ENCODE assay signal across 8 cellular contexts in genomic region chr2:168455692-168456525, GRCh38. TPM values are rescaled to one million over a fixed set of nuclear protein-coding genes. Genes with fewer than 3 reads are reported as not detected.
DNase-seq lines count a peak whose midpoint lies in the region; ATAC-seq, FAIRE-seq and TF ChIP-seq lines count a peak whose summit lies in the region.

Gene CERS6 (plus strand): TSS chr2:168456272. CDS start chr2:168456449, 177 bp downstream.

- H2AFZ ChIP-seq in astrocyte (ENCODE audit: low read depth, low read length), result peak within 1 kb of the TSS; percentile 95

- TF ChIP-seq POLR2A in GM12891 (IDR thresholded peaks at IDR 0.05; ENCODE audit: low read depth, low read length), result no peak
- peak; percentile 86 to 93 for TF ChIP-seq POLR2A in uterus (IDR thresholded peaks at IDR 0.05)

- H3K79me2 ChIP-seq in astrocyte (ENCODE audit: insufficient read depth, low read length), result peaks cover 3% of the 10 kb centered on the region

- H3K4me1 Mint-ChIP-seq in astrocyte (ENCODE audit: low read depth, unreplicated experiment), result peaks cover 11% of the 10 kb centered on the region

- no peak for TF ChIP-seq CTCF in astrocyte (IDR thresholded peaks at IDR 0.05; ENCODE audit: insufficient read depth, low read depth, low read length)
- peak in 1 of 4 experiments; percentile 15 for TF ChIP-seq CTCF in uterus (IDR thresholded peaks at IDR 0.05)

- H3K9me3 Mint-ChIP-seq in astrocyte (ENCODE audit: unreplicated experiment), result no peaks in the 10 kb centered on the region

- peak; percentile 95 for ATAC-seq in HG02610 (IDR thresholded peaks at IDR 0.05; ENCODE audit: unreplicated experiment)

- H3K27me3 ChIP-seq in astrocyte (ENCODE audit: insufficient read depth, low read length) (no peaks in the 10 kb centered on the region), rectal smooth muscle tissue (ENCODE audit: control insufficient read depth, insufficient read depth, low read length) (no peaks in the 10 kb centered on the region), uterus (no peaks in the 10 kb centered on the region)

- H3K4me3 Mint-ChIP-seq in astrocyte (ENCODE audit: unreplicated experiment), result peak within 1 kb of the TSS; percentile 84

- H3K27ac ChIP-seq in astrocyte (ENCODE audit: low read depth, low read length), result peak within 1 kb of the TSS; percentile 48
- H3K27ac ChIP-seq in rectal smooth muscle tissue (ENCODE audit: low read depth, low read length), result peak within 1 kb of the TSS; percentile 56
- peak within 1 kb of the TSS; percentile 89 to 96 for H3K27ac ChIP-seq in uterus

- H3K9ac ChIP-seq in astrocyte (ENCODE audit: low read length) (peak within 1 kb of the TSS; percentile 75), rectal smooth muscle tissue (ENCODE audit: low read length) (peak within 1 kb of the TSS; percentile 51)

- peak within 1 kb of the TSS; percentile 44 for H3K27ac Mint-ChIP-seq in astrocyte (ENCODE audit: unreplicated experiment)

- H4K20me1 ChIP-seq in astrocyte (ENCODE audit: insufficient read depth, low read length), result peaks cover 18% of the 10 kb centered on the region

- H3K4me1 ChIP-seq in astrocyte (ENCODE audit: insufficient read depth, low read length), result peaks cover 4% of the 10 kb centered on the region
- no peaks in the 10 kb centered on the region for H3K4me1 ChIP-seq in rectal smooth muscle tissue (ENCODE audit: control insufficient read depth, insufficient read depth, low read length)
- H3K4me1 ChIP-seq in uterus, result no peaks in the 10 kb centered on the region

- H3K27me3 Mint-ChIP-seq in astrocyte (ENCODE audit: low read depth, unreplicated experiment), result no peaks in the 10 kb centered on the region

- H3K9me3 ChIP-seq in astrocyte (ENCODE audit: insufficient read depth, low read depth, low read length) (no peaks in the 10 kb centered on the region), uterus (no peaks in the 10 kb centered on the region)

- peak; percentile 68 for DNase-seq in GM12891 (ENCODE audit: insufficient read length, low spot score)
- peak; percentile 73 for DNase-seq in NCI-H1092 treated with DMSO at 0.1 percent for 48 hours (lab: John Stamatoyannopoulos, UW)
- peak; percentile 20 to 94 (median 70) for DNase-seq in T-helper 2 cell
- peak; percentile 92 for DNase-seq in astrocyte (ENCODE audit: low read depth)
- DNase-seq in hepatic stellate cell (ENCODE audit: low spot score), result peak; percentile 94
- peak; percentile 95 to 96 for DNase-seq in uterus

- H3K4me3 ChIP-seq in astrocyte (ENCODE audit: insufficient read depth, low read depth, low read length) (peak within 1 kb of the TSS; percentile 89), rectal smooth muscle tissue (ENCODE audit: low read length) (peak within 1 kb of the TSS; percentile 98), uterus (peak within 1 kb of the TSS; percentile 96 to 99)

- peak within 1 kb of the TSS; percentile 86 for H3K4me2 ChIP-seq in astrocyte (ENCODE audit: low read length)

- no peaks in the 10 kb centered on the region for H3K36me3 ChIP-seq in astrocyte (ENCODE audit: insufficient read depth, low read length)
- H3K36me3 ChIP-seq in rectal smooth muscle tissue (ENCODE audit: control insufficient read depth, insufficient read depth, low read length), result no peaks in the 10 kb centered on the region
- no peaks in the 10 kb centered on the region for H3K36me3 ChIP-seq in uterus

- peak; percentile 76 for FAIRE-seq in GM12891 (lab: Jason Lieb, UNC)
- FAIRE-seq in astrocyte (lab: Jason Lieb, UNC), result no peak

- intact Hi-C loops in uterus (cut with DNase I; ENCODE audit: low total_unique reads), result no loop called here

- no peaks in the 10 kb centered on the region for H3K36me3 Mint-ChIP-seq in astrocyte (ENCODE audit: low read depth, unreplicated experiment)

TF ChIP-seq in GM12891, 5 proteins besides CTCF, POLR2A, EP300 and RAD21:
- TF ChIP-seq SPI1 (IDR thresholded peaks at IDR 0.05; ENCODE audit: low read depth, low read length), result peak; percentile 56
- TF ChIP-seq POU2F2 (IDR thresholded peaks at IDR 0.05; ENCODE audit: low read depth, low read length), result no peak
- TF ChIP-seq PAX5 (IDR thresholded peaks at IDR 0.05; ENCODE audit: insufficient read depth, low read length, severe bottlenecking), result no peak
- no peak for TF ChIP-seq POLR2AphosphoS5 (IDR thresholded peaks at IDR 0.05; ENCODE audit: low read depth, low read length)
- TF ChIP-seq TAF1 (IDR thresholded peaks at IDR 0.05; ENCODE audit: low read depth, low read length), result no peak

RNA-seq across cellular contexts. Expression of gene CERS6, which starts in this region (rescaled TPM):
- 1.7 TPM for polyA plus RNA-seq in GM12891 (2012; ENCODE audit: low read depth, missing spikeins)
- total RNA-seq in astrocyte, result 23.4 and 24.8 TPM in 2 replicates
- total RNA-seq in uterus, result 10 to 100 TPM; 20.0 to 47.2 (median 26.6) TPM

Comparison
In these comparisons a context has a peak if more than half of its experiments do, and no peak if none do; other contexts are left out.
1. Peak in every context shown above with its lines: DNase-seq, ATAC-seq, H3K4me3 ChIP-seq and H3K27ac ChIP-seq.